In the genomic region with DNA sequence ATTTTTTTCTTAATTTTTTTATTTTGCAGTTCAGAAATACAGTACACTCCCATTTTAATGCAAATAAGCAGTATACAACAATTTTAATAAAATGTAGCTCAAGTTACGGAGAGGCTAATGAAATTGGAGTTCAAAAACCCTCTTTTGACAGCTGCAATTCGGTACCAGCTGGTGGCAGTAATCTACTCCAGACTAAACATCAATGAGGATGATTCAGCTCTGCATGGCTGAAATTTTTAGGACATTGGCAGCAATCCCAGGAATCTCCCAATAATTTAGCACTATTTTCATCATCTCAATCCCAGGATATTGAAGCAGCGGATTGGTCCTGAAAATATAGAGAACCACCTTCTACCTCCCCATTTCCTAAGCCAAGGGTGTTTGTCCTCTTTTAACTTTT, we compare ENCODE assay signal across 9 cellular contexts.
DNase-seq lines count a peak whose midpoint lies in the region; ATAC-seq and TF ChIP-seq lines count a peak whose summit lies in the region.
"Had no signal": no experiment of that assay in that cellular context is flagged by ENCODE, and none has a peak within 500 bp of the region (broad histone marks: within the 10 kb centered on the region; RNA-seq: fewer than 3 reads in every experiment).

No MANE protein-coding gene starts in this region.

- no peak overlapping the region for H3K14ac ChIP-seq in neuronal stem cell (ENCODE audit: low read length)

- peak; percentile 21 for DNase-seq in SK-N-SH
- peak in 1 of 2 donors; percentile 85 for DNase-seq in cardiac muscle cell (ENCODE audit: low read depth in 1 of 2, low spot score in 1 of 2)
- no peak for DNase-seq in effector memory CD4-positive, alpha-beta T cell
- no peak for DNase-seq in activated CD4-positive, CD25-positive, alpha-beta regulatory T cell treated with anti-CD3 and anti-CD28 coated beads, Interleukin-2, amount 50 U/mL, for 72 hours
- no peak for DNase-seq in neuronal stem cell (ENCODE audit: low spot score)
- DNase-seq: T-helper 17 cell had no signal

- H3K27me3 ChIP-seq in HUES48 (ENCODE audit: control insufficient read depth, insufficient read depth, low read length) (no peaks in the 10 kb centered on the region), SK-N-SH (ENCODE audit: insufficient read depth) (no peaks in the 10 kb centered on the region), cardiac muscle cell (peaks cover 94% of the 10 kb centered on the region), neuronal stem cell (ENCODE audit: control insufficient read depth in 3 of 3, insufficient read depth in 3 of 3, low read depth in 1 of 3, low read length in 3 of 3) (no peaks in the 10 kb centered on the region)
- H3K27me3 ChIP-seq in effector memory CD4-positive, alpha-beta T cell (replicated peaks; ENCODE audit: control insufficient read depth, insufficient read depth, low read length, poor library complexity, severe bottlenecking): no peaks in the 10 kb centered on the region

- no peak overlapping the region for H3K4ac ChIP-seq in neuronal stem cell (ENCODE audit: low read length)

- H4K8ac ChIP-seq in neuronal stem cell (ENCODE audit: low read depth, low read length): no peak overlapping the region

- no peak overlapping the region for H3K27ac ChIP-seq in 22Rv1
- peak overlapping the region; percentile 7 for H3K27ac ChIP-seq in HUES48 (ENCODE audit: low read depth, low read length)
- H3K27ac ChIP-seq in SK-N-SH (ENCODE audit: low read depth in 2 of 2, low read length in 1 of 2): peak overlapping the region in 1 of 2 experiments; percentile 43; a peak in 2 of 4 replicates
- no peak overlapping the region for H3K27ac ChIP-seq in cardiac muscle cell
- no peak overlapping the region for H3K27ac ChIP-seq in effector memory CD4-positive, alpha-beta T cell (ENCODE audit: insufficient read depth, low read length, poor library complexity, severe bottlenecking)
- no peak overlapping the region for H3K27ac ChIP-seq in neuronal stem cell (replicated peaks; ENCODE audit: low read length)

- H3K79me2 ChIP-seq in SK-N-SH (ENCODE audit: insufficient read depth): no peaks in the 10 kb centered on the region

- WGBS in SK-N-SH (ENCODE audit: low lambda C conversion rate): 47% methylated on average over 3 of the region's 3 CpGs
- WGBS in neuronal stem cell (ENCODE audit: extremely low coverage in 2 of 2, insufficient read length in 2 of 2, insufficient replicate concordance in 1 of 2), 2 donors: no CpG with 5 or more reads among the region's 3 CpGs

- peak in 1 of 2 experiments; percentile 39; a peak in 1 of 4 replicates for TF ChIP-seq EP300 in SK-N-SH (IDR thresholded peaks at IDR 0.05; ENCODE audit: borderline replicate concordance in 1 of 2, low read depth in 1 of 2, low read length in 1 of 2)

- H3K18ac ChIP-seq in neuronal stem cell (ENCODE audit: low read length): no peak overlapping the region

- H3K9ac ChIP-seq in HUES48 (ENCODE audit: low read depth, low read length) (no peak overlapping the region), SK-N-SH (no peak overlapping the region), neuronal stem cell (ENCODE audit: low read depth, low read length, poor library complexity) (no peak overlapping the region)

- no peaks in the 10 kb centered on the region for H3K9me2 ChIP-seq in SK-N-SH

- H4K91ac ChIP-seq in neuronal stem cell (ENCODE audit: low read depth, low read length, poor library complexity): no peak overlapping the region

- no peak overlapping the region for H2BK15ac ChIP-seq in neuronal stem cell (ENCODE audit: low read length)

- no peak overlapping the region for H3K4me3 ChIP-seq in HUES48 (ENCODE audit: low read depth, low read length)
- no peak overlapping the region for H3K4me3 ChIP-seq in SK-N-SH (ENCODE audit: low read depth in 2 of 2, low read length in 1 of 2)
- H3K4me3 ChIP-seq in cardiac muscle cell: no peak overlapping the region
- no peak overlapping the region for H3K4me3 ChIP-seq in effector memory CD4-positive, alpha-beta T cell (ENCODE audit: insufficient read depth, low read depth, low read length, poor library complexity, severe bottlenecking)
- H3K4me3 ChIP-seq in neuronal stem cell (ENCODE audit: low read length in 2 of 2): no peak overlapping the region

- no peaks in the 10 kb centered on the region for H4K20me1 ChIP-seq in SK-N-SH (ENCODE audit: insufficient read depth)

- peak; percentile 68 for TF ChIP-seq RAD21 in SK-N-SH (IDR thresholded peaks at IDR 0.05; ENCODE audit: low read length)

- TF ChIP-seq CTCF in 22Rv1 (IDR thresholded peaks at IDR 0.05) (peak; percentile 53), SK-N-SH (IDR thresholded peaks at IDR 0.05) (peak; percentile 66), cardiac muscle cell (IDR thresholded peaks at IDR 0.05; ENCODE audit: low read depth, low read length) (peak; percentile 45)

- H3K4me1 ChIP-seq in HUES48 (ENCODE audit: control insufficient read depth, insufficient read depth, low read length): peaks cover 22% of the 10 kb centered on the region
- H3K4me1 ChIP-seq in SK-N-SH (ENCODE audit: control insufficient read depth in 1 of 2, insufficient read depth in 2 of 2, low read depth in 1 of 2, low read length in 1 of 2): peaks cover 0 to 5% of the 10 kb centered on the region in 2 experiments; a peak in 1 of 4 replicates
- no peaks in the 10 kb centered on the region for H3K4me1 ChIP-seq in cardiac muscle cell (ENCODE audit: low read depth)
- H3K4me1 ChIP-seq in effector memory CD4-positive, alpha-beta T cell (ENCODE audit: control insufficient read depth, insufficient read depth, low read length, poor library complexity, severe bottlenecking): no peaks in the 10 kb centered on the region
- H3K4me1 ChIP-seq in neuronal stem cell (ENCODE audit: control insufficient read depth in 2 of 2, insufficient read depth in 1 of 2, low read depth in 1 of 2, low read length in 2 of 2): peaks cover 0 to 1% of the 10 kb centered on the region in 2 donors

- H3K36me3 ChIP-seq in HUES48 (ENCODE audit: control insufficient read depth, insufficient read depth, low read length) (no peaks in the 10 kb centered on the region), SK-N-SH (replicated peaks in 1 of 2; ENCODE audit: control insufficient read depth in 1 of 2, insufficient read depth in 2 of 2, low read length in 1 of 2) (peaks cover 0 to 8% of the 10 kb centered on the region in 2 experiments), cardiac muscle cell (no peaks in the 10 kb centered on the region), neuronal stem cell (replicated peaks in 1 of 2; ENCODE audit: control insufficient read depth in 2 of 2, insufficient read depth in 2 of 2, low read length in 2 of 2) (no peaks in the 10 kb centered on the region)
- no peaks in the 10 kb centered on the region for H3K36me3 ChIP-seq in effector memory CD4-positive, alpha-beta T cell (ENCODE audit: control insufficient read depth, insufficient read depth, low read length)

- CTCF ChIA-PET in SK-N-SH (lab: Yijun Ruan, JAX): interaction anchor here (0.9 to 2.1 kb wide), 9 partner anchors 9 to 317 kb away, joined by 3 to 10 read pairs (median 4); no protein-coding TSS in a partner anchor

- H3K9me3 ChIP-seq in HUES48 (ENCODE audit: control insufficient read depth, insufficient read depth, low read length): no peaks in the 10 kb centered on the region
- H3K9me3 ChIP-seq in SK-N-SH: no peaks in the 10 kb centered on the region
- H3K9me3 ChIP-seq in cardiac muscle cell (ENCODE audit: low read depth): no peaks in the 10 kb centered on the region
- H3K9me3 ChIP-seq in effector memory CD4-positive, alpha-beta T cell (ENCODE audit: control insufficient read depth, low read length): no peaks in the 10 kb centered on the region
- no peaks in the 10 kb centered on the region for H3K9me3 ChIP-seq in neuronal stem cell (replicated peaks in 1 of 2; ENCODE audit: control insufficient read depth in 2 of 2, insufficient read depth in 1 of 2, low read depth in 1 of 2, low read length in 2 of 2)

- H2BK12ac ChIP-seq in neuronal stem cell (ENCODE audit: low read length): no peak overlapping the region

- no peak overlapping the region for H2BK120ac ChIP-seq in neuronal stem cell (ENCODE audit: low read depth, low read length)

- H3K79me1 ChIP-seq in neuronal stem cell (ENCODE audit: low read depth, low read length): no peaks in the 10 kb centered on the region

- no peak overlapping the region for H3K23ac ChIP-seq in neuronal stem cell (ENCODE audit: low read depth, low read length, poor library complexity)

- no peak overlapping the region for H3K4me2 ChIP-seq in SK-N-SH
- no peak overlapping the region for H3K4me2 ChIP-seq in neuronal stem cell (ENCODE audit: insufficient read depth, low read length, poor library complexity, severe bottlenecking)

- no peaks in the 10 kb centered on the region for H3F3A ChIP-seq in SK-N-SH (replicated peaks; ENCODE audit: insufficient read depth)

- H2AK5ac ChIP-seq in neuronal stem cell (ENCODE audit: low read depth, low read length): no peak overlapping the region

- POLR2A ChIA-PET in SK-N-SH (lab: Yijun Ruan, JAX): no interaction called here

- no peak for ATAC-seq in HG03108 (IDR thresholded peaks at IDR 0.05; ENCODE audit: unreplicated experiment)
- ATAC-seq: T-helper 17 cell had no signal

- H2BK5ac ChIP-seq in neuronal stem cell (ENCODE audit: low read length): no peak overlapping the region

- H2AFZ ChIP-seq in SK-N-SH (ENCODE audit: low read depth): no peak overlapping the region
- no peak overlapping the region for H2AFZ ChIP-seq in neuronal stem cell (ENCODE audit: low read length)

TF ChIP-seq in SK-N-SH, 30 proteins besides CTCF, POLR2A, EP300 and RAD21 (continues in another document):
- TF ChIP-seq TEAD4 (IDR thresholded peaks at IDR 0.05; ENCODE audit: borderline replicate concordance, insufficient read depth) (peak; percentile 80), GATA2 (CRISPR knock-in tag; IDR thresholded peaks at IDR 0.05) (no peak), FOXM1 (IDR thresholded peaks at IDR 0.05; ENCODE audit: low read depth) (no peak), SIN3A (IDR thresholded peaks at IDR 0.05; ENCODE audit: borderline replicate concordance, low read depth, low read length) (peak; percentile 63; the same call in 1 of the 2 replicates), RXRA (IDR thresholded peaks at IDR 0.05; ENCODE audit: borderline replicate concordance, low read depth) (no peak), TAF1 (IDR thresholded peaks at IDR 0.05; ENCODE audit: borderline replicate concordance, low read depth, low read length) (no peak), RCOR1 (IDR thresholded peaks at IDR 0.05; ENCODE audit: low read length) (no peak), RFX5 (IDR thresholded peaks at IDR 0.05; ENCODE audit: low read length) (no peak), GABPA (IDR thresholded peaks at IDR 0.05; ENCODE audit: low read depth) (no peak), ELF1 (IDR thresholded peaks at IDR 0.05) (no peak), TCF12 (IDR thresholded peaks at IDR 0.05) (peak; percentile 86)
- TF ChIP-seq, protein P1, sequence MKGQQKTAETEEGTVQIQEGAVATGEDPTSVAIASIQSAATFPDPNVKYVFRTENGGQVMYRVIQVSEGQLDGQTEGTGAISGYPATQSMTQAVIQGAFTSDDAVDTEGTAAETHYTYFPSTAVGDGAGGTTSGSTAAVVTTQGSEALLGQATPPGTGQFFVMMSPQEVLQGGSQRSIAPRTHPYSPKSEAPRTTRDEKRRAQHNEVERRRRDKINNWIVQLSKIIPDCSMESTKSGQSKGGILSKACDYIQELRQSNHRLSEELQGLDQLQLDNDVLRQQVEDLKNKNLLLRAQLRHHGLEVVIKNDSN (IDR thresholded peaks at IDR 0.05; ENCODE audit: borderline replicate concordance, low read depth): no peak
